In the genomic region with DNA sequence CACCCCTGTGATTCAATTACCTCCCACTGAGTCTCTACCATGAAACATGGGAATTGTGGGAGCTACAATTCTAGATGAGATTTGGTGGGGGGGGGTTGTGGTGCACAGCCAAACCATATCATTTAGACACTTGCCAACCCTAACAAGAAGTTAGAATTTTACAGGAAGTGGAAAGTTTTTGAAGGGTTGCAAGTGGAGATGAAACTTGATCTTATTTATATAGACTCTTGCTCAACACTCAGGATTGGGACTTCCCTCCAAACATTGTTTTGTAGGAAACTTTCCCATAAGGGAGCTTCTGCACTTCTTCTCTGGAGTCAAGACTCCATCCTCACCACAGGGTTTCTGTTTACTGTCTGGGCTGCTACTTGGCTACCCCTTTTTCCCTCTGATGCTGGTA, we compare ENCODE assay signal across 23 cellular contexts.
DNase-seq lines count a peak whose midpoint lies in the region; ATAC-seq and TF ChIP-seq lines count a peak whose summit lies in the region.
"Had no signal": no experiment of that assay in that cellular context is flagged by ENCODE, and none has a peak within 500 bp of the region (broad histone marks: within the 10 kb centered on the region; RNA-seq: fewer than 3 reads in every experiment).

No MANE protein-coding gene starts in this region.

- H3K27me3 ChIP-seq in heart right ventricle (no peaks in the 10 kb centered on the region), esophagus squamous epithelium (no peaks in the 10 kb centered on the region)
- H3K27me3 ChIP-seq: testis, uterus had no signal

- TF ChIP-seq POLR2A in esophagus squamous epithelium (IDR thresholded peaks at IDR 0.05), result no peak

- no peaks in the 10 kb centered on the region for H3K36me3 ChIP-seq in heart right ventricle
- no peaks in the 10 kb centered on the region for H3K36me3 ChIP-seq in esophagus squamous epithelium
- H3K36me3 ChIP-seq: prostate gland, uterus had no signal

- H3K4me3 ChIP-seq in fibroblast of the aortic adventitia (ENCODE audit: low read depth, low read length), result no peak overlapping the region
- no peak overlapping the region for H3K4me3 ChIP-seq in heart right ventricle
- no peak overlapping the region for H3K4me3 ChIP-seq in esophagus squamous epithelium
- H3K4me3 ChIP-seq: prostate gland, testis, uterus had no signal

- H3K4me1 ChIP-seq in heart right ventricle (no peaks in the 10 kb centered on the region), esophagus squamous epithelium (no peaks in the 10 kb centered on the region)
- H3K4me1 ChIP-seq: prostate gland, testis, uterus had no signal

- no peak overlapping the region for H3K27ac ChIP-seq in heart right ventricle
- H3K27ac ChIP-seq in esophagus squamous epithelium, result no peak overlapping the region
- H3K27ac ChIP-seq: prostate gland, testis, uterus had no signal

- TF ChIP-seq CTCF in fibroblast of the aortic adventitia (IDR thresholded peaks at IDR 0.05; ENCODE audit: insufficient read depth, low read length) (no peak), heart right ventricle (IDR thresholded peaks at IDR 0.05) (no peak), esophagus squamous epithelium (IDR thresholded peaks at IDR 0.05) (no peak)

- no peak for ATAC-seq in heart right ventricle
- ATAC-seq in HG03442 (IDR thresholded peaks at IDR 0.05; ENCODE audit: unreplicated experiment), result no peak
- ATAC-seq: activated CD4-positive, CD25-positive, alpha-beta regulatory T cell treated with anti-CD3 and anti-CD28 coated beads, Interleukin-2, amount 50 U/mL, for 24 hours; activated CD8-positive, alpha-beta T cell treated with anti-CD3 and anti-CD28 coated beads for 36 hours; HCT116; stimulated activated effector memory CD8-positive, alpha-beta T cell treated with anti-CD3 and anti-CD28 coated beads, Interleukin-12 subunit alpha, Interleukin-12 subunit beta, amount 100 ng/mL, for 72 hours had no signal

- intact Hi-C loops in heart right ventricle (cut with DNase I), result no loop called here
- intact Hi-C loops in esophagus squamous epithelium (cut with DNase I), result no loop called here

- H3K9me3 ChIP-seq in heart right ventricle (peaks cover 0 to 18% (median 0%) of the 10 kb centered on the region in 11 donors), esophagus squamous epithelium (no peaks in the 10 kb centered on the region)
- H3K9me3 ChIP-seq: prostate gland, testis, uterus had no signal

- peak; percentile 50 for DNase-seq in HT1080 (ENCODE audit: low read depth)
- peak; percentile 9 for DNase-seq in astrocyte of the hippocampus (ENCODE audit: low read depth, low spot score)
- peak; percentile 62 for DNase-seq in fibroblast of the aortic adventitia (ENCODE audit: low read depth)
- DNase-seq in stromal cell of bone marrow (ENCODE audit: low read depth), result peak; percentile 93
- DNase-seq in heart right ventricle, result no peak
- DNase-seq in esophagus squamous epithelium (lab: John Stamatoyannopoulos, UW), result no peak
- DNase-seq: activated CD8-positive, alpha-beta T cell treated with anti-CD3 and anti-CD28 coated beads for 36 hours; activated naive CD4-positive, alpha-beta T cell; AML-193; CD8-positive, alpha-beta memory T cell; NCI-H1092 treated with DMSO at 0.1 percent for 48 hours; NCI-H1930; nephron progenitor cell; OCI-M1; SHP77 treated with DMSO at 0.1 percent for 48 hours; stimulated activated CD4-positive, alpha-beta T cell treated with anti-CD3 and anti-CD28 coated beads, Interleukin-2, amount 100 ng/mL, for 24 hours; testis; uterus had no signal

Comparison
In these comparisons a context has a peak if more than half of its experiments do, and no peak if none do; other contexts are left out.
1. DNase-seq: peak in HT1080 (single experiment), astrocyte of the hippocampus (single experiment), fibroblast of the aortic adventitia (single experiment) and stromal cell of bone marrow (single experiment); none in heart right ventricle (0 of 2) and esophagus squamous epithelium (single experiment).